ENCODE assay signal across 13 cellular contexts in genomic region chr22:31192513-31192912, GRCh38. TPM values are rescaled to one million over a fixed set of nuclear protein-coding genes. Genes with fewer than 3 reads are reported as not detected.
A peak's percentile ranks its signal among the peaks of the same experiment; 100 is the strongest.
DNase-seq lines count a peak whose midpoint lies in the region; TF ChIP-seq lines count a peak whose summit lies in the region.
"Had no signal": no experiment of that assay in that cellular context is flagged by ENCODE, and none has a peak within 500 bp of the region (broad histone marks: within the 10 kb centered on the region; RNA-seq: fewer than 3 reads in every experiment).

No MANE protein-coding gene starts in this region.

- peak overlapping the region; percentile 5 for H3K27ac Mint-ChIP-seq in activated T-cell treated with anti-CD3 and anti-CD28 coated beads, Interleukin-2, amount 50 U/mL, for 24 hours
- H3K27ac Mint-ChIP-seq in endodermal cell: no peak overlapping the region

- H3K4me1 ChIP-seq in thyroid gland (peaks cover 15 to 23% of the 10 kb centered on the region in 2 donors), endodermal cell (ENCODE audit: control insufficient read depth, insufficient read depth, low read length) (no peaks in the 10 kb centered on the region)
- H3K4me1 ChIP-seq: uterus had no signal

- no peak for TF ChIP-seq POLR2A in thyroid gland (IDR thresholded peaks at IDR 0.05)

- H3K4me3 ChIP-seq in fibroblast of mammary gland (ENCODE audit: control insufficient read depth, low read depth, low read length) (no peak overlapping the region), thyroid gland (replicated peaks in 1 of 3) (no peak overlapping the region), endodermal cell (ENCODE audit: low read length) (no peak overlapping the region)
- H3K4me3 ChIP-seq: adrenal gland, uterus had no signal

- intact Hi-C loops in thyroid gland (cut with DNase I): no loop called here

- 24 to 56% methylated on average over 2 of the region's 2 CpGs for WGBS in thyroid gland, 2 donors
- WGBS in endodermal cell (ENCODE audit: insufficient coverage in 1 of 2, insufficient read length in 1 of 2), 2 experiments: 99 to 100% methylated on average over 1 to 2 of the region's 2 CpGs

- in situ Hi-C loops in ACHN (cut with HindIII; ENCODE audit: low pct_ligation_motif_present, low pct_unique_long_range_greater_than_20kb, low sequenced_read_pairs): no loop called here

- H3K9me3 ChIP-seq in thyroid gland: no peaks in the 10 kb centered on the region
- H3K9me3 ChIP-seq in endodermal cell (ENCODE audit: control insufficient read depth, low read length): no peaks in the 10 kb centered on the region
- H3K9me3 ChIP-seq: adrenal gland, uterus had no signal

- H3K4me3 Mint-ChIP-seq in activated T-cell treated with anti-CD3 and anti-CD28 coated beads, Interleukin-2, amount 50 U/mL, for 24 hours: no peak overlapping the region
- H3K4me3 Mint-ChIP-seq in endodermal cell: no peak overlapping the region

- H3K36me3 ChIP-seq in thyroid gland (peaks cover 7 to 19% of the 10 kb centered on the region in 2 donors), endodermal cell (ENCODE audit: control insufficient read depth, insufficient read depth, low read length) (peaks cover 30% of the 10 kb centered on the region)
- H3K36me3 ChIP-seq: uterus had no signal

- no peaks in the 10 kb centered on the region for H3K9me3 Mint-ChIP-seq in activated T-cell treated with anti-CD3 and anti-CD28 coated beads, Interleukin-2, amount 50 U/mL, for 24 hours
- no peaks in the 10 kb centered on the region for H3K9me3 Mint-ChIP-seq in endodermal cell

- TF ChIP-seq CTCF in fibroblast of mammary gland (conservative IDR thresholded peaks at IDR 0.05; ENCODE audit: control insufficient read depth, insufficient read depth, low read depth, low read length) (no peak), thyroid gland (IDR thresholded peaks at IDR 0.05) (no peak), endodermal cell (conservative IDR thresholded peaks at IDR 0.05) (no peak)

- no peak overlapping the region for H3K9ac ChIP-seq in endodermal cell (ENCODE audit: extremely low read depth, low read length, poor library complexity, severe bottlenecking)

- peaks cover 63% of the 10 kb centered on the region for H3K36me3 Mint-ChIP-seq in activated T-cell treated with anti-CD3 and anti-CD28 coated beads, Interleukin-2, amount 50 U/mL, for 24 hours (ENCODE audit: low read depth)
- peaks cover 30% of the 10 kb centered on the region for H3K36me3 Mint-ChIP-seq in endodermal cell (ENCODE audit: low read depth)

- no peaks in the 10 kb centered on the region for H3K4me1 Mint-ChIP-seq in activated T-cell treated with anti-CD3 and anti-CD28 coated beads, Interleukin-2, amount 50 U/mL, for 24 hours (ENCODE audit: low read depth)
- H3K4me1 Mint-ChIP-seq in endodermal cell: peaks cover 9% of the 10 kb centered on the region

- no peak for DNase-seq in activated T-cell treated with anti-CD3 and anti-CD28 coated beads, Interleukin-2, amount 50 U/mL, for 24 hours
- DNase-seq in activated T-cell treated with anti-CD3 and anti-CD28 coated beads for 4 hours: no peak
- peak; percentile 13 for DNase-seq in OCI-M1 (lab: John Stamatoyannopoulos, UW)
- peak; percentile 50 for DNase-seq in fibroblast of mammary gland (ENCODE audit: low read depth)
- peak; percentile 85 to 87 for DNase-seq in thyroid gland
- no peak for DNase-seq in endodermal cell
- no peak for DNase-seq in DMS114 treated with DMSO at 0.1 percent for 48 hours (lab: John Stamatoyannopoulos, UW; ENCODE audit: unreplicated experiment)
- DNase-seq in ACHN: no peak
- DNase-seq: adrenal gland, NCI-H2081, uterus had no signal

- H3K27me3 ChIP-seq in thyroid gland (no peaks in the 10 kb centered on the region), endodermal cell (ENCODE audit: control insufficient read depth, insufficient read depth, low read length, poor library complexity, severe bottlenecking) (no peaks in the 10 kb centered on the region)
- H3K27me3 ChIP-seq: adrenal gland, uterus had no signal

- H3K27ac ChIP-seq in thyroid gland (peak overlapping the region; percentile 57 to 74 (median 69)), endodermal cell (ENCODE audit: low read depth, low read length) (no peak overlapping the region)
- H3K27ac ChIP-seq: adrenal gland, uterus had no signal

- H3K27me3 Mint-ChIP-seq in activated T-cell treated with anti-CD3 and anti-CD28 coated beads, Interleukin-2, amount 50 U/mL, for 24 hours: no peaks in the 10 kb centered on the region
- H3K27me3 Mint-ChIP-seq in endodermal cell (ENCODE audit: insufficient read depth): no peaks in the 10 kb centered on the region

RNA-seq across cellular contexts. Expression of gene LIMK2, which starts 19.6 kb away (rescaled TPM):
- total RNA-seq in thyroid gland: 100 to 1,000 TPM in 2 of 4 donors, 10 to 100 TPM in 2; 85.0 to 123 (median 99.4) TPM
- total RNA-seq in endodermal cell: 10 to 100 TPM; 41.4 to 42.2 TPM
- polyA plus RNA-seq in endodermal cell (2013, experiment 1 of 2): 26.5 TPM
- 25.9 TPM for polyA plus RNA-seq in endodermal cell (2013, experiment 2 of 2)

RNA-seq across cellular contexts. Expression of gene RNF185, which starts 32.5 kb away (rescaled TPM):
- 10 to 100 TPM; 56.0 to 63.1 (median 58.1) TPM for total RNA-seq in thyroid gland
- 10 to 100 TPM; 18.9 to 21.7 TPM for total RNA-seq in endodermal cell
- polyA plus RNA-seq in endodermal cell (2013, experiment 1 of 2): 30.3 TPM
- polyA plus RNA-seq in endodermal cell (2013, experiment 2 of 2): 28.4 TPM

RNA-seq across cellular contexts. Expression of gene PLA2G3, which starts 52.2 kb away (rescaled TPM):
- total RNA-seq in thyroid gland: 1 to 10 TPM in 1 of 4 donors, under 1 TPM in 2, not detected in 1; 0.22 to 1.9 (median 0.83) TPM
- 1 to 10 TPM; 4.1 to 4.6 TPM for total RNA-seq in endodermal cell
- 13.1 TPM for polyA plus RNA-seq in endodermal cell (2013, experiment 1 of 2)
- 15.3 TPM for polyA plus RNA-seq in endodermal cell (2013, experiment 2 of 2)
- total RNA-seq: adrenal gland, lung microvascular endothelial cell, osteocyte, uterus had no signal

Comparison
In these comparisons a context has a peak if more than half of its experiments do, and no peak if none do; other contexts are left out.
1. DNase-seq: peak in OCI-M1 (single experiment), fibroblast of mammary gland (single experiment) and thyroid gland (2 of 2); none in activated T-cell treated with anti-CD3 and anti-CD28 coated beads, Interleukin-2, amount 50 U/mL, for 24 hours (single experiment), activated T-cell treated with anti-CD3 and anti-CD28 coated beads for 4 hours (single experiment), endodermal cell (single experiment), DMS114 treated with DMSO at 0.1 percent for 48 hours (single experiment) and ACHN (single experiment).